In the genomic region with DNA sequence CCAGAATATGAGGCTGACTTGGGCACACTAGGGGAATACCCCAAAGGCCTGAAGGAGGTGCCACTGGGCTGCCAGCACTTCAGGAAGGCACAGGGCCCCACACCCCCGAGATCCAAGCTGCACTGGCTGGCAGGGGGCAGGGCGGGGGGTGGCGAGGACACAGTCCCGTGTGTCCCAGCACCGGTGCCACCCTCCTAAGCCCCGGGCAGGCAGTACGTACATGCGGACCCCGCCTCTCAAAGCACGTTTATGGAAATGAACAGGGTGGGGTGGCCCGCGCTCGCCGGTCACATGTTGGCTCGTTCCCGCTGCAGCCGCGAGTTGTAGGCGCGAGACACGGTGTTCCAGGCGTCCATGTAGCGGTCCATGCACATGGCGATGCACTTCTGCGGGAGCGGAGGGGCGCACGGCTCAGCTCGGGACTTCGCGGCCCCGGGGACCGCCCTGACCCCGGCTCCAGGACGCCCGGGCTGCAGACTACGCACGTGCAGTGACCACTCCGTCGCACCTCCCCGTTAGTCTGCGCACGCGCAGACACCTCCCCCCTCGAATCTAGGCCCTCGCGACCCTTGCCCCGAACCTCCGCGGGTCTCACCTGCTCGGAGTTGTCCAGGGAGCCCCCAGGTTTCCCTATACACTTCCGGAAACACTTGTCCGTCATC, we compare ENCODE assay signal across 8 cellular contexts. TPM values are rescaled to one million over a fixed set of nuclear protein-coding genes. Genes with fewer than 3 reads are reported as not detected.
DNase-seq lines count a peak whose midpoint lies in the region; ATAC-seq lines count a peak whose summit lies in the region.

No MANE protein-coding gene starts in this region.

- peaks cover 1% of the 10 kb centered on the region for H3K9me3 ChIP-seq in trophoblast cell (ENCODE audit: insufficient read depth, low read depth, low read length)

- peak overlapping the region; percentile 97 for H3K18ac ChIP-seq in trophoblast cell (ENCODE audit: low read length)

- peak overlapping the region; percentile 70 for H4K12ac ChIP-seq in trophoblast cell (ENCODE audit: low read depth, low read length)

- no peak overlapping the region for H2BK12ac ChIP-seq in trophoblast cell (ENCODE audit: low read length)

- peak overlapping the region; percentile 99 for H3K4me3 ChIP-seq in trophoblast cell (ENCODE audit: low read depth, low read length)

- H3K79me1 ChIP-seq in trophoblast cell (ENCODE audit: low read length), result peaks cover 10% of the 10 kb centered on the region

- peak overlapping the region; percentile 76 for H2BK5ac ChIP-seq in trophoblast cell (ENCODE audit: low read depth, low read length, poor library complexity)

- no CpG with 5 or more reads among the region's 53 CpGs for WGBS in trophoblast cell (ENCODE audit: extremely low coverage, insufficient coverage, insufficient read length)

- no peak overlapping the region for H3K23ac ChIP-seq in trophoblast cell (ENCODE audit: low read length)

- peak overlapping the region; percentile 93 for H4K91ac ChIP-seq in trophoblast cell (ENCODE audit: low read depth, low read length)

- H2AK5ac ChIP-seq in trophoblast cell (ENCODE audit: low read length), result peak overlapping the region; percentile 83

- DNase-seq in DMS79 treated with DMSO at 0.1 percent for 48 hours (lab: John Stamatoyannopoulos, UW) (peak; percentile 22), DMS79 (lab: John Stamatoyannopoulos, UW) (no peak), NCI-H2227 (lab: John Stamatoyannopoulos, UW; ENCODE audit: unreplicated experiment) (peak; percentile 56), glomerular visceral epithelial cell (ENCODE audit: extremely low spot score) (peak; percentile 53), trophoblast cell (peak in 1 of 2 donors; percentile 33), OCI-M2 (lab: John Stamatoyannopoulos, UW; ENCODE audit: unreplicated experiment) (no peak)
- peak; percentile 47 for DNase-seq in activated naive CD4-positive, alpha-beta T cell treated with Interleukin-2 at 50 U/mL for 16 hours

- peak overlapping the region; percentile 96 for H4K8ac ChIP-seq in trophoblast cell (ENCODE audit: low read depth, low read length)

- peak; percentile 3 for ATAC-seq in HG02678 (IDR thresholded peaks at IDR 0.05; ENCODE audit: unreplicated experiment)

- peak overlapping the region; percentile 79 for H2BK120ac ChIP-seq in trophoblast cell (ENCODE audit: insufficient read depth, low read length, poor library complexity)

- H3K36me3 ChIP-seq in trophoblast cell (ENCODE audit: control insufficient read depth in 1 of 2, insufficient read depth in 2 of 2, low read length in 2 of 2), result peaks cover 44 to 53% of the 10 kb centered on the region in 2 experiments

- peak overlapping the region; percentile 99 for H3K9ac ChIP-seq in trophoblast cell (ENCODE audit: low read length)

- peak overlapping the region; percentile 98 for H3K27ac ChIP-seq in trophoblast cell (ENCODE audit: low read depth, low read length)

- H3K4ac ChIP-seq in trophoblast cell (ENCODE audit: low read depth, low read length), result peak overlapping the region; percentile 92

- H3K4me2 ChIP-seq in trophoblast cell (ENCODE audit: low read length), result peak overlapping the region; percentile 98

- peak overlapping the region; percentile 88 for H2AFZ ChIP-seq in trophoblast cell (ENCODE audit: insufficient read depth, low read length, poor library complexity)

- H3K14ac ChIP-seq in trophoblast cell (ENCODE audit: low read length), result peak overlapping the region; percentile 97

- H3K79me2 ChIP-seq in trophoblast cell (ENCODE audit: control insufficient read depth, insufficient read depth, low read length, poor library complexity), result peaks cover 11% of the 10 kb centered on the region

- H3K27me3 ChIP-seq in trophoblast cell (ENCODE audit: insufficient read depth, low read length), result no peaks in the 10 kb centered on the region

- H3K4me1 ChIP-seq in trophoblast cell (ENCODE audit: control insufficient read depth in 1 of 2, insufficient read depth in 2 of 2, low read length in 2 of 2), result peaks cover 10 to 17% of the 10 kb centered on the region in 2 experiments

RNA-seq across cellular contexts. Expression of a gene that starts 0.6 kb away (rescaled TPM):
- polyA plus RNA-seq in trophoblast cell (2013), result 79.5 and 82.1 TPM in 2 replicates

RNA-seq across cellular contexts. Expression of a gene that starts 30.0 kb away (rescaled TPM):
- polyA plus RNA-seq in trophoblast cell (2013), result 103 and 105 TPM in 2 replicates

RNA-seq across cellular contexts. Expression of a gene that starts 49.1 kb away (rescaled TPM):
- polyA plus RNA-seq in trophoblast cell (2013), result 89.4 and 93.2 TPM in 2 replicates

Comparison
In these comparisons a context has a peak if more than half of its experiments do, and no peak if none do; other contexts are left out.
1. DNase-seq: peak in DMS79 treated with DMSO at 0.1 percent for 48 hours (single experiment), NCI-H2227 (single experiment), activated naive CD4-positive, alpha-beta T cell treated with Interleukin-2 at 50 U/mL for 16 hours (single experiment) and glomerular visceral epithelial cell (single experiment); none in DMS79 (single experiment) and OCI-M2 (single experiment).